8 cellular contexts compared by ENCODE assay signal in genomic region chr3:100708644-100708988, GRCh38. TPM values are rescaled to one million over a fixed set of nuclear protein-coding genes. Genes with fewer than 3 reads are reported as not detected.
DNase-seq lines count a peak whose midpoint lies in the region; ATAC-seq and TF ChIP-seq lines count a peak whose summit lies in the region.

No MANE protein-coding gene starts in this region.

- TF ChIP-seq CTCF in kidney epithelial cell (IDR thresholded peaks at IDR 0.05; ENCODE audit: insufficient read depth, low read length, poor library complexity, severe bottlenecking) (no peak), testis (IDR thresholded peaks at IDR 0.05) (no peak)

- H3K27me3 ChIP-seq in kidney epithelial cell (ENCODE audit: control insufficient read depth, insufficient read depth, low read length) (no peaks in the 10 kb centered on the region), testis (no peaks in the 10 kb centered on the region)

- H3K9me3 ChIP-seq in testis, result no peaks in the 10 kb centered on the region

- H3K27ac Mint-ChIP-seq in activated CD4-positive, alpha-beta T cell treated with anti-CD3 and anti-CD28 coated beads for 36 hours, result peak overlapping the region; percentile 98
- peak overlapping the region; percentile 89 for H3K27ac Mint-ChIP-seq in activated naive CD8-positive, alpha-beta T cell treated with anti-CD3 and anti-CD28 coated beads, Interleukin-2, amount 50 U/mL, for 24 hours

- intact Hi-C loops in activated CD4-positive, alpha-beta T cell treated with anti-CD3 and anti-CD28 coated beads for 36 hours (cut with DNase I, micrococcal nuclease), result loop anchor here (2.0 to 5.0 kb wide), 2 partner anchors 44 to 106 kb away; no protein-coding TSS in a partner anchor
- intact Hi-C loops in testis (cut with DNase I; ENCODE audit: low total_unique reads), result no loop called here

- peaks cover 42% of the 10 kb centered on the region for H3K4me1 Mint-ChIP-seq in activated CD4-positive, alpha-beta T cell treated with anti-CD3 and anti-CD28 coated beads for 36 hours
- H3K4me1 Mint-ChIP-seq in activated naive CD8-positive, alpha-beta T cell treated with anti-CD3 and anti-CD28 coated beads, Interleukin-2, amount 50 U/mL, for 24 hours, result peaks cover 43% of the 10 kb centered on the region

- peaks cover 2% of the 10 kb centered on the region for H3K9me3 Mint-ChIP-seq in activated CD4-positive, alpha-beta T cell treated with anti-CD3 and anti-CD28 coated beads for 36 hours (ENCODE audit: low read depth)
- H3K9me3 Mint-ChIP-seq in activated naive CD8-positive, alpha-beta T cell treated with anti-CD3 and anti-CD28 coated beads, Interleukin-2, amount 50 U/mL, for 24 hours, result no peaks in the 10 kb centered on the region

- CTCF ChIA-PET in activated CD4-positive, alpha-beta T cell treated with anti-CD3 and anti-CD28 coated beads for 36 hours (lab: Charles Lee), result interaction anchor here (0.6 to 1.0 kb wide), 2 partner anchors 50 to 381 kb away, joined by 3 to 4 read pairs; no protein-coding TSS in a partner anchor

- TF ChIP-seq POLR2A in testis (IDR thresholded peaks at IDR 0.05), result no peak

- DNase-seq in activated CD4-positive, alpha-beta T cell treated with anti-CD3 and anti-CD28 coated beads for 36 hours, result no peak
- DNase-seq in activated CD4-positive, alpha-beta T cell treated with anti-CD3 and anti-CD28 coated beads, Interleukin-2, amount 50 U/mL, for 48 hours, result no peak
- DNase-seq in activated naive CD8-positive, alpha-beta T cell treated with anti-CD3 and anti-CD28 coated beads, Interleukin-2, amount 50 U/mL, for 24 hours, result no peak
- DNase-seq in kidney epithelial cell (ENCODE audit: low read depth), result no peak
- no peak for DNase-seq in testis
- no peak for DNase-seq in activated CD4-positive, alpha-beta T cell treated with anti-CD3 and anti-CD28 coated beads for 4 hours

- H3K36me3 Mint-ChIP-seq in activated CD4-positive, alpha-beta T cell treated with anti-CD3 and anti-CD28 coated beads for 36 hours (ENCODE audit: low read depth), result peaks cover 30% of the 10 kb centered on the region
- peaks cover 18% of the 10 kb centered on the region for H3K36me3 Mint-ChIP-seq in activated naive CD8-positive, alpha-beta T cell treated with anti-CD3 and anti-CD28 coated beads, Interleukin-2, amount 50 U/mL, for 24 hours (ENCODE audit: low read depth)

- H3K27me3 Mint-ChIP-seq in activated CD4-positive, alpha-beta T cell treated with anti-CD3 and anti-CD28 coated beads for 36 hours, result peaks cover under 1% of the 10 kb centered on the region
- H3K27me3 Mint-ChIP-seq in activated naive CD8-positive, alpha-beta T cell treated with anti-CD3 and anti-CD28 coated beads, Interleukin-2, amount 50 U/mL, for 24 hours, result peaks cover 14% of the 10 kb centered on the region

- POLR2A ChIA-PET in activated CD4-positive, alpha-beta T cell treated with anti-CD3 and anti-CD28 coated beads for 36 hours (lab: Charles Lee), result interaction anchor here (0.6 to 1.0 kb wide), 8 partner anchors 25 to 862 kb away, joined by 3 to 9 read pairs (median 3); partner anchors contain the start of gene LNP1

- no peaks in the 10 kb centered on the region for H3K36me3 ChIP-seq in kidney epithelial cell (ENCODE audit: control insufficient read depth, insufficient read depth, low read length)
- H3K36me3 ChIP-seq in testis (ENCODE audit: low read depth, missing control alignments), result no peaks in the 10 kb centered on the region

- ATAC-seq in activated CD4-positive, alpha-beta T cell treated with anti-CD3 and anti-CD28 coated beads for 36 hours, result no peak
- no peak for ATAC-seq in activated naive CD8-positive, alpha-beta T cell treated with anti-CD3 and anti-CD28 coated beads, Interleukin-2, amount 50 U/mL, for 24 hours
- no peak for ATAC-seq in GM18907 (IDR thresholded peaks at IDR 0.05; ENCODE audit: unreplicated experiment)
- ATAC-seq in GM18517 (IDR thresholded peaks at IDR 0.05; ENCODE audit: unreplicated experiment), result no peak

- peaks cover 11% of the 10 kb centered on the region for H3K4me1 ChIP-seq in testis

- peak overlapping the region; percentile 79 for H3K4me3 Mint-ChIP-seq in activated CD4-positive, alpha-beta T cell treated with anti-CD3 and anti-CD28 coated beads for 36 hours
- peak overlapping the region; percentile 78 for H3K4me3 Mint-ChIP-seq in activated naive CD8-positive, alpha-beta T cell treated with anti-CD3 and anti-CD28 coated beads, Interleukin-2, amount 50 U/mL, for 24 hours

- H3K4me3 ChIP-seq in kidney epithelial cell (ENCODE audit: low read depth, low read length), result peak overlapping the region; percentile 56
- H3K4me3 ChIP-seq in testis, result peak overlapping the region; percentile 82 to 99

- 64 to 84% methylated on average over 3 of the region's 3 CpGs for WGBS in testis, 2 donors

- H3K27ac ChIP-seq in testis, result peak overlapping the region; percentile 99

RNA-seq across cellular contexts. Expression of gene TFG, which starts 0.7 kb away (rescaled TPM):
- 10 to 100 TPM; 61.4 to 79.8 TPM for total RNA-seq in activated CD4-positive, alpha-beta T cell treated with anti-CD3 and anti-CD28 coated beads for 36 hours
- total RNA-seq in kidney epithelial cell (116 and 127 TPM in 2 replicates), testis (100 to 1,000 TPM; 107 TPM)
- 116 TPM for polyA plus RNA-seq in testis (ENCODE audit: insufficient read depth, low read depth, low replicate concordance)
